1 cellular context compared by ENCODE assay signal in the genomic region with DNA sequence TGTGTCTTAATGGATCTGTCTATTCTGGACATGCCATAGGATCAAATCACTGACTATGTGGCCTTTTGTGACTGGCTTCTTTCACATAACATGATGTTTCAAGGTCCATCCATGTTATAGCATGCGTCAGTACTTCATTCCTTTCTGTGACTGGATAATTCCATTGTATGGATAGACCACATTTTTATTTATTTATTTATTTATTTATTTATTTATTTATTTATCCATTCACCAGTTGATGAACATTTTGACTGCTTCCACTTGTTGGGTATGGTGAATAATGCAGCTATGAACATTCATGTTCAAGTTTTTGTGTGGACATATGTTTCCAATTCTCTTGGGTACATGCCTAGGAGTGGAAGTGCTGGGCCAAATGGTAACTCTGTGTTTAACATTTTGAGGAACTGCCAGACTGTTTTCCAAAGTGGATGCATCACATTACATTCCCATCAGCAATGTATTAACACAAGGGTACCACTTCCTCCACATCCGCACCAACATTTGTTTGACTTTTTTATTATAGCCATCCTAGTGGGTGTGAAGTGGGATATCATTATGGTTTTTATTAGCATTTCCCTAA.
TF ChIP-seq lines count a peak whose summit lies in the region.

No MANE protein-coding gene starts in this region.

TF ChIP-seq in HEK293, 187 proteins besides CTCF, POLR2A, EP300 and RAD21 (continued from another document and continues in another):
- TF ChIP-seq, protein P1, sequence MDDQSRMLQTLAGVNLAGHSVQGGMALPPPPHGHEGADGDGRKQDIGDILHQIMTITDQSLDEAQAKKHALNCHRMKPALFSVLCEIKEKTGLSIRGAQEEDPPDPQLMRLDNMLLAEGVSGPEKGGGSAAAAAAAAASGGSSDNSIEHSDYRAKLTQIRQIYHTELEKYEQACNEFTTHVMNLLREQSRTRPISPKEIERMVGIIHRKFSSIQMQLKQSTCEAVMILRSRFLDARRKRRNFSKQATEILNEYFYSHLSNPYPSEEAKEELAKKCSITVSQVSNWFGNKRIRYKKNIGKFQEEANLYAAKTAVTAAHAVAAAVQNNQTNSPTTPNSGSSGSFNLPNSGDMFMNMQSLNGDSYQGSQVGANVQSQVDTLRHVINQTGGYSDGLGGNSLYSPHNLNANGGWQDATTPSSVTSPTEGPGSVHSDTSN (CRISPR knock-in tag; IDR thresholded peaks at IDR 0.05), result no peak
- no peak for TF ChIP-seq ZNF416 (tag by site-specific recombination; IDR thresholded peaks at IDR 0.05)
- TF ChIP-seq, protein P2, sequence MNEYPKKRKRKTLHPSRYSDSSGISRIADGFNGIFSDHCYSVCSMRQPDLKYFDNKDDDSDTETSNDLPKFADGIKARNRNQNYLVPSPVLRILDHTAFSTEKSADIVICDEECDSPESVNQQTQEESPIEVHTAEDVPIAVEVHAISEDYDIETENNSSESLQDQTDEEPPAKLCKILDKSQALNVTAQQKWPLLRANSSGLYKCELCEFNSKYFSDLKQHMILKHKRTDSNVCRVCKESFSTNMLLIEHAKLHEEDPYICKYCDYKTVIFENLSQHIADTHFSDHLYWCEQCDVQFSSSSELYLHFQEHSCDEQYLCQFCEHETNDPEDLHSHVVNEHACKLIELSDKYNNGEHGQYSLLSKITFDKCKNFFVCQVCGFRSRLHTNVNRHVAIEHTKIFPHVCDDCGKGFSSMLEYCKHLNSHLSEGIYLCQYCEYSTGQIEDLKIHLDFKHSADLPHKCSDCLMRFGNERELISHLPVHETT (tag by site-specific recombination; IDR thresholded peaks at IDR 0.05), result no peak
- TF ChIP-seq ZNF548 (tag by site-specific recombination; IDR thresholded peaks at IDR 0.05), result no peak
- TF ChIP-seq, protein P3, sequence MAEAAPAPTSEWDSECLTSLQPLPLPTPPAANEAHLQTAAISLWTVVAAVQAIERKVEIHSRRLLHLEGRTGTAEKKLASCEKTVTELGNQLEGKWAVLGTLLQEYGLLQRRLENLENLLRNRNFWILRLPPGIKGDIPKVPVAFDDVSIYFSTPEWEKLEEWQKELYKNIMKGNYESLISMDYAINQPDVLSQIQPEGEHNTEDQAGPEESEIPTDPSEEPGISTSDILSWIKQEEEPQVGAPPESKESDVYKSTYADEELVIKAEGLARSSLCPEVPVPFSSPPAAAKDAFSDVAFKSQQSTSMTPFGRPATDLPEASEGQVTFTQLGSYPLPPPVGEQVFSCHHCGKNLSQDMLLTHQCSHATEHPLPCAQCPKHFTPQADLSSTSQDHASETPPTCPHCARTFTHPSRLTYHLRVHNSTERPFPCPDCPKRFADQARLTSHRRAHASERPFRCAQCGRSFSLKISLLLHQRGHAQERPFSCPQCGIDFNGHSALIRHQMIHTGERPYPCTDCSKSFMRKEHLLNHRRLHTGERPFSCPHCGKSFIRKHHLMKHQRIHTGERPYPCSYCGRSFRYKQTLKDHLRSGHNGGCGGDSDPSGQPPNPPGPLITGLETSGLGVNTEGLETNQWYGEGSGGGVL (tag by site-specific recombination; IDR thresholded peaks at IDR 0.05), result no peak
- TF ChIP-seq ZNF433 (tag by site-specific recombination; IDR thresholded peaks at IDR 0.05; ENCODE audit: low read depth), result peak; percentile 95
- TF ChIP-seq, protein P4, sequence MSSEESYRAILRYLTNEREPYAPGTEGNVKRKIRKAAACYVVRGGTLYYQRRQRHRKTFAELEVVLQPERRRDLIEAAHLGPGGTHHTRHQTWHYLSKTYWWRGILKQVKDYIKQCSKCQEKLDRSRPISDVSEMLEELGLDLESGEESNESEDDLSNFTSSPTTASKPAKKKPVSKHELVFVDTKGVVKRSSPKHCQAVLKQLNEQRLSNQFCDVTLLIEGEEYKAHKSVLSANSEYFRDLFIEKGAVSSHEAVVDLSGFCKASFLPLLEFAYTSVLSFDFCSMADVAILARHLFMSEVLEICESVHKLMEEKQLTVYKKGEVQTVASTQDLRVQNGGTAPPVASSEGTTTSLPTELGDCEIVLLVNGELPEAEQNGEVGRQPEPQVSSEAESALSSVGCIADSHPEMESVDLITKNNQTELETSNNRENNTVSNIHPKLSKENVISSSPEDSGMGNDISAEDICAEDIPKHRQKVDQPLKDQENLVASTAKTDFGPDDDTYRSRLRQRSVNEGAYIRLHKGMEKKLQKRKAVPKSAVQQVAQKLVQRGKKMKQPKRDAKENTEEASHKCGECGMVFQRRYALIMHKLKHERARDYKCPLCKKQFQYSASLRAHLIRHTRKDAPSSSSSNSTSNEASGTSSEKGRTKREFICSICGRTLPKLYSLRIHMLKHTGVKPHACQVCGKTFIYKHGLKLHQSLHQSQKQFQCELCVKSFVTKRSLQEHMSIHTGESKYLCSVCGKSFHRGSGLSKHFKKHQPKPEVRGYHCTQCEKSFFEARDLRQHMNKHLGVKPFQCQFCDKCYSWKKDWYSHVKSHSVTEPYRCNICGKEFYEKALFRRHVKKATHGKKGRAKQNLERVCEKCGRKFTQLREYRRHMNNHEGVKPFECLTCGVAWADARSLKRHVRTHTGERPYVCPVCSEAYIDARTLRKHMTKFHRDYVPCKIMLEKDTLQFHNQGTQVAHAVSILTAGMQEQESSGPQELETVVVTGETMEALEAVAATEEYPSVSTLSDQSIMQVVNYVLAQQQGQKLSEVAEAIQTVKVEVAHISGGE (tag by site-specific recombination; conservative IDR thresholded peaks at IDR 0.05; ENCODE audit: low read depth), result peak; percentile 80
- TF ChIP-seq, protein P5, sequence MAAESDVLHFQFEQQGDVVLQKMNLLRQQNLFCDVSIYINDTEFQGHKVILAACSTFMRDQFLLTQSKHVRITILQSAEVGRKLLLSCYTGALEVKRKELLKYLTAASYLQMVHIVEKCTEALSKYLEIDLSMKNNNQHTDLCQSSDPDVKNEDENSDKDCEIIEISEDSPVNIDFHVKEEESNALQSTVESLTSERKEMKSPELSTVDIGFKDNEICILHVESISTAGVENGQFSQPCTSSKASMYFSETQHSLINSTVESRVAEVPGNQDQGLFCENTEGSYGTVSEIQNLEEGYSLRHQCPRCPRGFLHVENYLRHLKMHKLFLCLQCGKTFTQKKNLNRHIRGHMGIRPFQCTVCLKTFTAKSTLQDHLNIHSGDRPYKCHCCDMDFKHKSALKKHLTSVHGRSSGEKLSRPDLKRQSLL (tag by site-specific recombination; IDR thresholded peaks at IDR 0.05), result no peak
- TF ChIP-seq, protein P6, sequence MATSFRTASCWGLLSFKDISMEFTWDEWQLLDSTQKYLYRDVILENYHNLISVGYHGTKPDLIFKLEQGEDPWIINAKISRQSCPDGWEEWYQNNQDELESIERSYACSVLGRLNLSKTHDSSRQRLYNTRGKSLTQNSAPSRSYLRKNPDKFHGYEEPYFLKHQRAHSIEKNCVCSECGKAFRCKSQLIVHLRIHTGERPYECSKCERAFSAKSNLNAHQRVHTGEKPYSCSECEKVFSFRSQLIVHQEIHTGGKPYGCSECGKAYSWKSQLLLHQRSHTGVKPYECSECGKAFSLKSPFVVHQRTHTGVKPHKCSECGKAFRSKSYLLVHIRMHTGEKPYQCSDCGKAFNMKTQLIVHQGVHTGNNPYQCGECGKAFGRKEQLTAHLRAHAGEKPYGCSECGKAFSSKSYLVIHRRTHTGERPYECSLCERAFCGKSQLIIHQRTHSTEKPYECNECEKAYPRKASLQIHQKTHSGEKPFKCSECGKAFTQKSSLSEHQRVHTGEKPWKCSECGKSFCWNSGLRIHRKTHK (tag by site-specific recombination; IDR thresholded peaks at IDR 0.05), result no peak
- 0 out of 2 replicates have a peak, but pooled peaks have one; percentile 16 for TF ChIP-seq SP3 (tag by site-specific recombination; IDR thresholded peaks at IDR 0.05)
- TF ChIP-seq, protein P7, sequence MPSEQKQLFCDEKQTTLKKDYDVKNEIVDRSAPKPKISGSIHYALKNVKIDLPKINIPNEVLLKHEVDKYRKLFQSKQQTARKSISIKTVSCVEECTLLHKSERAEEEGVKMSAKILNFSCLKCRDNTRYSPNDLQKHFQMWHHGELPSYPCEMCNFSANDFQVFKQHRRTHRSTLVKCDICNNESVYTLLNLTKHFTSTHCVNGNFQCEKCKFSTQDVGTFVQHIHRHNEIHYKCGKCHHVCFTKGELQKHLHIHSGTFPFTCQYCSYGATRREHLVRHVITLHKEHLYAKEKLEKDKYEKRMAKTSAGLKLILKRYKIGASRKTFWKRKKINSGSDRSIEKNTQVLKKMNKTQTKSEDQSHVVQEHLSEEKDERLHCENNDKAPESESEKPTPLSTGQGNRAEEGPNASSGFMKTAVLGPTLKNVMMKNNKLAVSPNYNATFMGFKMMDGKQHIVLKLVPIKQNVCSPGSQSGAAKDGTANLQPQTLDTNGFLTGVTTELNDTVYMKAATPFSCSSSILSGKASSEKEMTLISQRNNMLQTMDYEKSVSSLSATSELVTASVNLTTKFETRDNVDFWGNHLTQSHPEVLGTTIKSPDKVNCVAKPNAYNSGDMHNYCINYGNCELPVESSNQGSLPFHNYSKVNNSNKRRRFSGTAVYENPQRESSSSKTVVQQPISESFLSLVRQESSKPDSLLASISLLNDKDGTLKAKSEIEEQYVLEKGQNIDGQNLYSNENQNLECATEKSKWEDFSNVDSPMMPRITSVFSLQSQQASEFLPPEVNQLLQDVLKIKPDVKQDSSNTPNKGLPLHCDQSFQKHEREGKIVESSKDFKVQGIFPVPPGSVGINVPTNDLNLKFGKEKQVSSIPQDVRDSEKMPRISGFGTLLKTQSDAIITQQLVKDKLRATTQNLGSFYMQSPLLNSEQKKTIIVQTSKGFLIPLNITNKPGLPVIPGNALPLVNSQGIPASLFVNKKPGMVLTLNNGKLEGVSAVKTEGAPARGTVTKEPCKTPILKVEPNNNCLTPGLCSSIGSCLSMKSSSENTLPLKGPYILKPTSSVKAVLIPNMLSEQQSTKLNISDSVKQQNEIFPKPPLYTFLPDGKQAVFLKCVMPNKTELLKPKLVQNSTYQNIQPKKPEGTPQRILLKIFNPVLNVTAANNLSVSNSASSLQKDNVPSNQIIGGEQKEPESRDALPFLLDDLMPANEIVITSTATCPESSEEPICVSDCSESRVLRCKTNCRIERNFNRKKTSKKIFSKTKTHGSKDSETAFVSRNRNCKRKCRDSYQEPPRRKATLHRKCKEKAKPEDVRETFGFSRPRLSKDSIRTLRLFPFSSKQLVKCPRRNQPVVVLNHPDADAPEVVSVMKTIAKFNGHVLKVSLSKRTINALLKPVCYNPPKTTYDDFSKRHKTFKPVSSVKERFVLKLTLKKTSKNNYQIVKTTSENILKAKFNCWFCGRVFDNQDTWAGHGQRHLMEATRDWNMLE (tag by site-specific recombination; conservative IDR thresholded peaks at IDR 0.05; ENCODE audit: low read depth), result peak; percentile 94
- no peak for TF ChIP-seq ZNF549 (tag by site-specific recombination; IDR thresholded peaks at IDR 0.05)
- TF ChIP-seq SETDB1 (IDR thresholded peaks at IDR 0.05; ENCODE audit: insufficient read length, low read length), result no peak
- TF ChIP-seq, protein P8, sequence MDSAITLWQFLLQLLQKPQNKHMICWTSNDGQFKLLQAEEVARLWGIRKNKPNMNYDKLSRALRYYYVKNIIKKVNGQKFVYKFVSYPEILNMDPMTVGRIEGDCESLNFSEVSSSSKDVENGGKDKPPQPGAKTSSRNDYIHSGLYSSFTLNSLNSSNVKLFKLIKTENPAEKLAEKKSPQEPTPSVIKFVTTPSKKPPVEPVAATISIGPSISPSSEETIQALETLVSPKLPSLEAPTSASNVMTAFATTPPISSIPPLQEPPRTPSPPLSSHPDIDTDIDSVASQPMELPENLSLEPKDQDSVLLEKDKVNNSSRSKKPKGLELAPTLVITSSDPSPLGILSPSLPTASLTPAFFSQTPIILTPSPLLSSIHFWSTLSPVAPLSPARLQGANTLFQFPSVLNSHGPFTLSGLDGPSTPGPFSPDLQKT (IDR thresholded peaks at IDR 0.05; ENCODE audit: borderline replicate concordance, low read depth, low read length), result no peak
- no peak; the same call in 1 of the 2 replicates for TF ChIP-seq ZNF404 (tag by site-specific recombination; IDR thresholded peaks at IDR 0.05)
- no peak for TF ChIP-seq ZNF169 (tag by site-specific recombination; IDR thresholded peaks at IDR 0.05)
- TF ChIP-seq, protein P9, sequence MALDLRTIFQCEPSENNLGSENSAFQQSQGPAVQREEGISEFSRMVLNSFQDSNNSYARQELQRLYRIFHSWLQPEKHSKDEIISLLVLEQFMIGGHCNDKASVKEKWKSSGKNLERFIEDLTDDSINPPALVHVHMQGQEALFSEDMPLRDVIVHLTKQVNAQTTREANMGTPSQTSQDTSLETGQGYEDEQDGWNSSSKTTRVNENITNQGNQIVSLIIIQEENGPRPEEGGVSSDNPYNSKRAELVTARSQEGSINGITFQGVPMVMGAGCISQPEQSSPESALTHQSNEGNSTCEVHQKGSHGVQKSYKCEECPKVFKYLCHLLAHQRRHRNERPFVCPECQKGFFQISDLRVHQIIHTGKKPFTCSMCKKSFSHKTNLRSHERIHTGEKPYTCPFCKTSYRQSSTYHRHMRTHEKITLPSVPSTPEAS (tag by site-specific recombination; IDR thresholded peaks at IDR 0.05), result no peak
- TF ChIP-seq, protein P10, sequence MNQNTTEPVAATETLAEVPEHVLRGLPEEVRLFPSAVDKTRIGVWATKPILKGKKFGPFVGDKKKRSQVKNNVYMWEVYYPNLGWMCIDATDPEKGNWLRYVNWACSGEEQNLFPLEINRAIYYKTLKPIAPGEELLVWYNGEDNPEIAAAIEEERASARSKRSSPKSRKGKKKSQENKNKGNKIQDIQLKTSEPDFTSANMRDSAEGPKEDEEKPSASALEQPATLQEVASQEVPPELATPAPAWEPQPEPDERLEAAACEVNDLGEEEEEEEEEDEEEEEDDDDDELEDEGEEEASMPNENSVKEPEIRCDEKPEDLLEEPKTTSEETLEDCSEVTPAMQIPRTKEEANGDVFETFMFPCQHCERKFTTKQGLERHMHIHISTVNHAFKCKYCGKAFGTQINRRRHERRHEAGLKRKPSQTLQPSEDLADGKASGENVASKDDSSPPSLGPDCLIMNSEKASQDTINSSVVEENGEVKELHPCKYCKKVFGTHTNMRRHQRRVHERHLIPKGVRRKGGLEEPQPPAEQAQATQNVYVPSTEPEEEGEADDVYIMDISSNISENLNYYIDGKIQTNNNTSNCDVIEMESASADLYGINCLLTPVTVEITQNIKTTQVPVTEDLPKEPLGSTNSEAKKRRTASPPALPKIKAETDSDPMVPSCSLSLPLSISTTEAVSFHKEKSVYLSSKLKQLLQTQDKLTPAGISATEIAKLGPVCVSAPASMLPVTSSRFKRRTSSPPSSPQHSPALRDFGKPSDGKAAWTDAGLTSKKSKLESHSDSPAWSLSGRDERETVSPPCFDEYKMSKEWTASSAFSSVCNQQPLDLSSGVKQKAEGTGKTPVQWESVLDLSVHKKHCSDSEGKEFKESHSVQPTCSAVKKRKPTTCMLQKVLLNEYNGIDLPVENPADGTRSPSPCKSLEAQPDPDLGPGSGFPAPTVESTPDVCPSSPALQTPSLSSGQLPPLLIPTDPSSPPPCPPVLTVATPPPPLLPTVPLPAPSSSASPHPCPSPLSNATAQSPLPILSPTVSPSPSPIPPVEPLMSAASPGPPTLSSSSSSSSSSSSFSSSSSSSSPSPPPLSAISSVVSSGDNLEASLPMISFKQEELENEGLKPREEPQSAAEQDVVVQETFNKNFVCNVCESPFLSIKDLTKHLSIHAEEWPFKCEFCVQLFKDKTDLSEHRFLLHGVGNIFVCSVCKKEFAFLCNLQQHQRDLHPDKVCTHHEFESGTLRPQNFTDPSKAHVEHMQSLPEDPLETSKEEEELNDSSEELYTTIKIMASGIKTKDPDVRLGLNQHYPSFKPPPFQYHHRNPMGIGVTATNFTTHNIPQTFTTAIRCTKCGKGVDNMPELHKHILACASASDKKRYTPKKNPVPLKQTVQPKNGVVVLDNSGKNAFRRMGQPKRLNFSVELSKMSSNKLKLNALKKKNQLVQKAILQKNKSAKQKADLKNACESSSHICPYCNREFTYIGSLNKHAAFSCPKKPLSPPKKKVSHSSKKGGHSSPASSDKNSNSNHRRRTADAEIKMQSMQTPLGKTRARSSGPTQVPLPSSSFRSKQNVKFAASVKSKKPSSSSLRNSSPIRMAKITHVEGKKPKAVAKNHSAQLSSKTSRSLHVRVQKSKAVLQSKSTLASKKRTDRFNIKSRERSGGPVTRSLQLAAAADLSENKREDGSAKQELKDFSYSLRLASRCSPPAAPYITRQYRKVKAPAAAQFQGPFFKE (tag by site-specific recombination; IDR thresholded peaks at IDR 0.05; ENCODE audit: borderline replicate concordance), result no peak
- no peak for TF ChIP-seq HOXA7 (CRISPR knock-in tag; IDR thresholded peaks at IDR 0.05; ENCODE audit: borderline replicate concordance)
- no peak for TF ChIP-seq ZBTB17 (tag by site-specific recombination; IDR thresholded peaks at IDR 0.05)
- TF ChIP-seq ZNF670 (tag by site-specific recombination; IDR thresholded peaks at IDR 0.05; ENCODE audit: low read depth), result no peak
- no peak for TF ChIP-seq ZNF133 (tag by site-specific recombination; IDR thresholded peaks at IDR 0.05)
